ENCODE assay signal across 12 cellular contexts in genomic region chr22:28710112-28710888, GRCh38. TPM values are rescaled to one million over a fixed set of nuclear protein-coding genes. Genes with fewer than 3 reads are reported as not detected.
DNase-seq lines count a peak whose midpoint lies in the region; ATAC-seq and TF ChIP-seq lines count a peak whose summit lies in the region.
"Had no signal": no experiment of that assay in that cellular context is flagged by ENCODE, and none has a peak within 500 bp of the region (broad histone marks: within the 10 kb centered on the region; RNA-seq: fewer than 3 reads in every experiment).

No MANE protein-coding gene starts in this region.

- no peak overlapping the region for H3K27ac Mint-ChIP-seq in endodermal cell
- H3K27ac Mint-ChIP-seq: activated T-cell treated with anti-CD3 and anti-CD28 coated beads, Interleukin-2, amount 50 U/mL, for 24 hours; neural progenitor cell had no signal

- H3K9me3 ChIP-seq in psoas muscle = no peaks in the 10 kb centered on the region
- peaks cover 0 to 6% of the 10 kb centered on the region in 2 donors for H3K9me3 ChIP-seq in neuronal stem cell (replicated peaks in 1 of 2; ENCODE audit: control insufficient read depth in 2 of 2, insufficient read depth in 1 of 2, low read depth in 1 of 2, low read length in 2 of 2)
- no peaks in the 10 kb centered on the region for H3K9me3 ChIP-seq in endodermal cell (ENCODE audit: control insufficient read depth, low read length)

- H3K4me3 ChIP-seq in fibroblast of mammary gland (ENCODE audit: control insufficient read depth, low read depth, low read length) = no peak overlapping the region
- peak overlapping the region; percentile 58 for H3K4me3 ChIP-seq in psoas muscle
- H3K4me3 ChIP-seq in neuronal stem cell (ENCODE audit: low read length in 2 of 2) = no peak overlapping the region
- no peak overlapping the region for H3K4me3 ChIP-seq in endodermal cell (ENCODE audit: low read length)
- H3K4me3 ChIP-seq: neural progenitor cell had no signal

- H4K8ac ChIP-seq in neuronal stem cell (ENCODE audit: low read depth, low read length) = no peak overlapping the region

- no peak overlapping the region for H2BK120ac ChIP-seq in neuronal stem cell (ENCODE audit: low read depth, low read length)

- H3K4me1 Mint-ChIP-seq in endodermal cell = peaks cover 6% of the 10 kb centered on the region

- no peak overlapping the region for H2BK5ac ChIP-seq in neuronal stem cell (ENCODE audit: low read length)

- no peak overlapping the region for H4K91ac ChIP-seq in neuronal stem cell (ENCODE audit: low read depth, low read length, poor library complexity)

- H3K36me3 Mint-ChIP-seq in endodermal cell (ENCODE audit: low read depth) = peaks cover 63% of the 10 kb centered on the region

- no peak overlapping the region for H2AFZ ChIP-seq in neuronal stem cell (ENCODE audit: low read length)
- H2AFZ ChIP-seq: neural progenitor cell had no signal

- H3K23ac ChIP-seq in neuronal stem cell (ENCODE audit: low read depth, low read length, poor library complexity) = no peak overlapping the region

- peaks cover 36% of the 10 kb centered on the region for H3K4me1 ChIP-seq in psoas muscle
- H3K4me1 ChIP-seq in neuronal stem cell (ENCODE audit: control insufficient read depth in 2 of 2, insufficient read depth in 1 of 2, low read depth in 1 of 2, low read length in 2 of 2) = no peaks in the 10 kb centered on the region
- no peaks in the 10 kb centered on the region for H3K4me1 ChIP-seq in endodermal cell (ENCODE audit: control insufficient read depth, insufficient read depth, low read length)
- H3K4me1 ChIP-seq: neural progenitor cell had no signal

- H3K79me1 ChIP-seq in neuronal stem cell (ENCODE audit: low read depth, low read length) = no peaks in the 10 kb centered on the region

- no peaks in the 10 kb centered on the region for H3K27me3 ChIP-seq in psoas muscle (ENCODE audit: insufficient read depth in 3 of 3, low read length in 2 of 3)
- no peaks in the 10 kb centered on the region for H3K27me3 ChIP-seq in neuronal stem cell (ENCODE audit: control insufficient read depth in 3 of 3, insufficient read depth in 3 of 3, low read depth in 1 of 3, low read length in 3 of 3)
- no peaks in the 10 kb centered on the region for H3K27me3 ChIP-seq in endodermal cell (ENCODE audit: control insufficient read depth, insufficient read depth, low read length, poor library complexity, severe bottlenecking)
- H3K27me3 ChIP-seq: neural progenitor cell had no signal

- H3K9ac ChIP-seq in neuronal stem cell (ENCODE audit: low read depth, low read length, poor library complexity) = no peak overlapping the region
- no peak overlapping the region for H3K9ac ChIP-seq in endodermal cell (ENCODE audit: extremely low read depth, low read length, poor library complexity, severe bottlenecking)
- H3K9ac ChIP-seq: neural progenitor cell had no signal

- WGBS in psoas muscle, 3 donors = 37 to 47% (median 47%) methylated on average over 3 of the region's 3 CpGs
- no CpG with 5 or more reads among the region's 3 CpGs for WGBS in neuronal stem cell (ENCODE audit: extremely low coverage in 2 of 2, insufficient read length in 2 of 2, insufficient replicate concordance in 1 of 2), 2 donors
- WGBS in endodermal cell (ENCODE audit: insufficient coverage in 1 of 2, insufficient read length in 1 of 2), 2 experiments = 92 to 95% methylated on average over 2 to 3 of the region's 3 CpGs

- TF ChIP-seq CTCF in fibroblast of mammary gland (conservative IDR thresholded peaks at IDR 0.05; ENCODE audit: control insufficient read depth, insufficient read depth, low read depth, low read length) = no peak
- TF ChIP-seq CTCF in psoas muscle (IDR thresholded peaks at IDR 0.05) = no peak
- no peak for TF ChIP-seq CTCF in endodermal cell (conservative IDR thresholded peaks at IDR 0.05)

- intact Hi-C loops in psoas muscle (cut with DNase I) = no loop called here
- intact Hi-C loops in left colon (cut with DNase I, micrococcal nuclease) = no loop called here

- peak overlapping the region; percentile 80 for H3K27ac ChIP-seq in psoas muscle
- H3K27ac ChIP-seq in neuronal stem cell (replicated peaks; ENCODE audit: low read length) = no peak overlapping the region
- H3K27ac ChIP-seq in endodermal cell (ENCODE audit: low read depth, low read length) = no peak overlapping the region
- H3K27ac ChIP-seq: neural progenitor cell had no signal

- no peaks in the 10 kb centered on the region for H3K27me3 Mint-ChIP-seq in endodermal cell (ENCODE audit: insufficient read depth)
- H3K27me3 Mint-ChIP-seq: activated T-cell treated with anti-CD3 and anti-CD28 coated beads, Interleukin-2, amount 50 U/mL, for 24 hours had no signal

- no peaks in the 10 kb centered on the region for H3K9me3 Mint-ChIP-seq in endodermal cell
- H3K9me3 Mint-ChIP-seq: activated T-cell treated with anti-CD3 and anti-CD28 coated beads, Interleukin-2, amount 50 U/mL, for 24 hours; neural progenitor cell had no signal

- no peak overlapping the region for H3K4ac ChIP-seq in neuronal stem cell (ENCODE audit: low read length)

- H3K14ac ChIP-seq in neuronal stem cell (ENCODE audit: low read length) = no peak overlapping the region

- ATAC-seq in psoas muscle = peak; percentile 37 to 72 (median 62)
- ATAC-seq in left colon = no peak

- no peaks in the 10 kb centered on the region for H3K36me3 ChIP-seq in psoas muscle (ENCODE audit: insufficient read depth in 1 of 2, low read depth in 1 of 2)
- peaks cover 2 to 73% of the 10 kb centered on the region in 2 donors for H3K36me3 ChIP-seq in neuronal stem cell (replicated peaks in 1 of 2; ENCODE audit: control insufficient read depth in 2 of 2, insufficient read depth in 2 of 2, low read length in 2 of 2)
- peaks cover 46% of the 10 kb centered on the region for H3K36me3 ChIP-seq in endodermal cell (ENCODE audit: control insufficient read depth, insufficient read depth, low read length)

- H2BK12ac ChIP-seq in neuronal stem cell (ENCODE audit: low read length) = no peak overlapping the region

- H3K4me2 ChIP-seq in neuronal stem cell (ENCODE audit: insufficient read depth, low read length, poor library complexity, severe bottlenecking) = no peak overlapping the region
- H3K4me2 ChIP-seq: neural progenitor cell had no signal

- no peak overlapping the region for H3K18ac ChIP-seq in neuronal stem cell (ENCODE audit: low read length)

- H2AK5ac ChIP-seq in neuronal stem cell (ENCODE audit: low read depth, low read length) = no peak overlapping the region

- no peak overlapping the region for H2BK15ac ChIP-seq in neuronal stem cell (ENCODE audit: low read length)

- peak; percentile 87 for DNase-seq in EH (ENCODE audit: low read depth)
- DNase-seq in RKO (ENCODE audit: low spot score) = peak; percentile 11
- DNase-seq in fibroblast of mammary gland (ENCODE audit: low read depth) = peak; percentile 85
- DNase-seq in psoas muscle = no peak
- no peak for DNase-seq in activated effector memory CD4-positive, alpha-beta T cell treated with Interleukin-2 at 50 U/mL for 16 hours
- DNase-seq in neuronal stem cell (ENCODE audit: low spot score) = no peak
- DNase-seq in endodermal cell = no peak
- DNase-seq in left colon = no peak
- DNase-seq: activated T-cell treated with anti-CD3 and anti-CD28 coated beads, Interleukin-2, amount 50 U/mL, for 24 hours; erythroblast; NCI-H187 had no signal

- H3K4me3 Mint-ChIP-seq in endodermal cell = no peak overlapping the region
- H3K4me3 Mint-ChIP-seq: activated T-cell treated with anti-CD3 and anti-CD28 coated beads, Interleukin-2, amount 50 U/mL, for 24 hours; neural progenitor cell had no signal

RNA-seq across cellular contexts. Expression of gene TTC28, which starts 30.7 kb away (rescaled TPM):
- total RNA-seq in psoas muscle (10 to 100 TPM in 2 of 4 donors, 1 to 10 TPM in 2; 3.5 to 12.1 (median 8.1) TPM), endodermal cell (10 to 100 TPM; 28.6 to 34.0 TPM), left colon (10 to 100 TPM in 1 of 2 donors, 1 to 10 TPM in 1; 8.8 to 12.0 TPM)
- polyA plus RNA-seq in psoas muscle = 1 to 10 TPM; 1.2 to 3.1 (median 2.4) TPM
- 13.9 TPM for polyA plus RNA-seq in neuronal stem cell (2013, experiment 1 of 2)
- polyA plus RNA-seq in neuronal stem cell (2013, experiment 2 of 2) = 14.4 TPM
- polyA plus RNA-seq in endodermal cell (2013, experiment 1 of 2) = 25.4 TPM
- 25.8 TPM for polyA plus RNA-seq in endodermal cell (2013, experiment 2 of 2)

RNA-seq across cellular contexts. Expression of gene CHEK2, which starts 31.3 kb away (rescaled TPM):
- total RNA-seq in psoas muscle (1 to 10 TPM; 1.2 to 6.9 (median 2.3) TPM), endodermal cell (10 to 100 TPM; 67.5 to 72.3 TPM), left colon (10 to 100 TPM in 1 of 2 donors, 1 to 10 TPM in 1; 9.0 to 16.0 TPM)
- polyA plus RNA-seq in psoas muscle = 10 to 100 TPM in 1 of 3 donors, 1 to 10 TPM in 2; 1.5 to 14.8 (median 5.1) TPM
- 28.1 TPM for polyA plus RNA-seq in neuronal stem cell (2013, experiment 1 of 2)
- polyA plus RNA-seq in neuronal stem cell (2013, experiment 2 of 2) = 30.7 TPM
- 36.1 TPM for polyA plus RNA-seq in endodermal cell (2013, experiment 1 of 2)
- polyA plus RNA-seq in endodermal cell (2013, experiment 2 of 2) = 32.7 TPM

RNA-seq across cellular contexts. Expression of gene HSCB, which starts 31.5 kb away (rescaled TPM):
- total RNA-seq in psoas muscle (10 to 100 TPM; 10.3 to 15.7 (median 11.3) TPM), endodermal cell (10 to 100 TPM; 17.7 to 22.4 TPM), left colon (10 to 100 TPM; 10.9 to 12.8 TPM)
- 10 to 100 TPM; 13.0 to 26.5 (median 24.1) TPM for polyA plus RNA-seq in psoas muscle
- polyA plus RNA-seq in neuronal stem cell (2013, experiment 1 of 2) = 16.8 TPM
- 16.6 TPM for polyA plus RNA-seq in neuronal stem cell (2013, experiment 2 of 2)
- polyA plus RNA-seq in endodermal cell (2013, experiment 1 of 2) = 19.3 TPM
- polyA plus RNA-seq in endodermal cell (2013, experiment 2 of 2) = 20.0 TPM

Comparison
In these comparisons a context has a peak if more than half of its experiments do, and no peak if none do; other contexts are left out.
1. DNase-seq: peak in EH (single experiment), RKO (single experiment) and fibroblast of mammary gland (single experiment); none in psoas muscle (0 of 2), activated effector memory CD4-positive, alpha-beta T cell treated with Interleukin-2 at 50 U/mL for 16 hours (single experiment), neuronal stem cell (single experiment), endodermal cell (single experiment) and left colon (0 of 2).
2. RNA of gene CHEK2, which starts 31.3 kb away (total RNA-seq): 67.5 to 72.3 TPM in endodermal cell; 9.0 to 16.0 TPM in left colon and 1.2 to 6.9 TPM in psoas muscle; every median in the first group is over 4 times any median in the second.